ENCODE assay signal across 8 cellular contexts in genomic region chr18:63949068-63949737, GRCh38. TPM values are rescaled to one million over a fixed set of nuclear protein-coding genes. Genes with fewer than 3 reads are reported as not detected.
DNase-seq lines count a peak whose midpoint lies in the region; ATAC-seq, FAIRE-seq and TF ChIP-seq lines count a peak whose summit lies in the region.

HMSD (plus strand) TSS chr18:63949301; CDS start chr18:63953456, 4,155 bp downstream.

- in situ Hi-C loops in ACHN (cut with HindIII; ENCODE audit: low pct_ligation_motif_present, low pct_unique_long_range_greater_than_20kb, low sequenced_read_pairs): no loop called here

- peak; percentile 89 for ATAC-seq in HG02970 (IDR thresholded peaks at IDR 0.05; ENCODE audit: low FRiP score, unreplicated experiment)

- H2AFZ ChIP-seq in osteoblast (ENCODE audit: low read length): peak within 1 kb of the TSS; percentile 86

- H3K27ac ChIP-seq in osteoblast (ENCODE audit: low read depth, low read length): no peak within 1 kb of the TSS

- H3K36me3 ChIP-seq in osteoblast (ENCODE audit: insufficient read depth, low read length): no peaks in the 10 kb centered on the region

- FAIRE-seq in frontal cortex (lab: Jason Lieb, UNC): no peak

- H3K27me3 ChIP-seq in osteoblast (ENCODE audit: insufficient read depth, low read length): peaks cover 6% of the 10 kb centered on the region

- peak; percentile 53 for DNase-seq in ACHN
- DNase-seq in NCI-H2227 (lab: John Stamatoyannopoulos, UW; ENCODE audit: unreplicated experiment): peak; percentile 73
- peak; percentile 73 to 82 for DNase-seq in activated T-cell treated with anti-CD3 and anti-CD28 coated beads, Interleukin-2, amount 50 U/mL, for 48 hours
- DNase-seq in frontal cortex (ENCODE audit: low spot score in 2 of 2): peak; percentile 44 to 55
- peak; percentile 90 for DNase-seq in osteoblast (ENCODE audit: insufficient read length, low spot score, missing footprints)
- no peak for DNase-seq in NAMALWA (ENCODE audit: low spot score)

- peak; percentile 22 for TF ChIP-seq CTCF in osteoblast (IDR thresholded peaks at IDR 0.05; ENCODE audit: extremely low read depth, low read depth, low read length)

- no peaks in the 10 kb centered on the region for H4K20me1 ChIP-seq in osteoblast (ENCODE audit: insufficient read depth, low read length)

- no peaks in the 10 kb centered on the region for H3K9me3 ChIP-seq in osteoblast (ENCODE audit: low read depth, low read length)

- H3K79me2 ChIP-seq in osteoblast (ENCODE audit: insufficient read depth, low read length): no peaks in the 10 kb centered on the region

- peak within 1 kb of the TSS; percentile 58 for H3K4me3 ChIP-seq in osteoblast (ENCODE audit: insufficient read depth, low read length)

- peak; percentile 68 for TF ChIP-seq POLR2A in GM18526 (IDR thresholded peaks at IDR 0.05; ENCODE audit: extremely low read depth, insufficient read length)

- H3K4me2 ChIP-seq in osteoblast (ENCODE audit: insufficient read depth, low read length): peak within 1 kb of the TSS; percentile 69

- peaks cover 3% of the 10 kb centered on the region for H3K4me1 ChIP-seq in osteoblast (ENCODE audit: insufficient read depth, low read length)

RNA-seq across cellular contexts. Expression of gene HMSD, which starts in this region (rescaled TPM):
- not detected for total RNA-seq in frontal cortex
- total RNA-seq in osteoblast: under 0.01 and 1.4 TPM in 2 replicates

Comparison
In these comparisons a context has a peak if more than half of its experiments do, and no peak if none do; other contexts are left out.
1. Peak in DNase-seq in frontal cortex; RNA of the gene not detected or under 1 TPM.